Comparison of ENCODE assay signal across 1 cellular context in genomic region chr13:113745500-113746142, GRCh38.
TF ChIP-seq lines count a peak whose summit lies in the region.

No MANE protein-coding gene starts in this region.

TF ChIP-seq in HepG2, 621 proteins besides CTCF, POLR2A, EP300 and RAD21:
- TF ChIP-seq RBM39 (IDR thresholded peaks at IDR 0.05; ENCODE audit: low read depth, low read length, poor library complexity, severe bottlenecking) = peak; percentile 62
- 0 out of 2 replicates have a peak, but pooled peaks have one; percentile 23 for TF ChIP-seq PCBP1 (IDR thresholded peaks at IDR 0.05; ENCODE audit: borderline replicate concordance, low read depth, low read length)
- TF ChIP-seq ZKSCAN8 (CRISPR knock-in tag; IDR thresholded peaks at IDR 0.05; ENCODE audit: borderline replicate concordance) = peak; percentile 97
- peak; percentile 16; the same call in 1 of the 2 replicates for TF ChIP-seq ZFP91 (CRISPR knock-in tag; IDR thresholded peaks at IDR 0.05; ENCODE audit: borderline replicate concordance)
- 0 out of 2 replicates have a peak, but pooled peaks have one; percentile 33 for TF ChIP-seq ZMYM2 (CRISPR knock-in tag; IDR thresholded peaks at IDR 0.05)
